ENCODE assay signal across 8 cellular contexts in genomic region chr17:7561589-7562207, GRCh38. TPM values are rescaled to one million over a fixed set of nuclear protein-coding genes. Genes with fewer than 3 reads are reported as not detected.
DNase-seq lines count a peak whose midpoint lies in the region; ATAC-seq lines count a peak whose summit lies in the region.

TSS of gene SENP3 (plus strand) at chr17:7561919. CDS start at chr17:7563077, 1,158 bp downstream.

- H3K27ac ChIP-seq in stomach smooth muscle (ENCODE audit: low read length): peak within 1 kb of the TSS; percentile 99

- H3K4me3 ChIP-seq in neuron (ENCODE audit: low read length) (peak within 1 kb of the TSS; percentile 83), stomach smooth muscle (ENCODE audit: low read length in 2 of 2) (peak within 1 kb of the TSS; percentile 83 to 88)

- H3K36me3 ChIP-seq in neuron (ENCODE audit: insufficient read depth, low read length): peaks cover 31% of the 10 kb centered on the region
- H3K36me3 ChIP-seq in stomach smooth muscle (ENCODE audit: control insufficient read depth in 2 of 2, insufficient read depth in 2 of 2, low read length in 2 of 2): peaks cover 15 to 18% of the 10 kb centered on the region in 2 donors

- peak; percentile 48 for ATAC-seq in GM21576 (IDR thresholded peaks at IDR 0.05; ENCODE audit: unreplicated experiment)

- H2AFZ ChIP-seq in neuron (ENCODE audit: low read depth, low read length): peak within 1 kb of the TSS; percentile 88

- H3K27me3 ChIP-seq in neuron (ENCODE audit: insufficient read depth, low read length) (no peaks in the 10 kb centered on the region), stomach smooth muscle (ENCODE audit: control insufficient read depth in 1 of 2, insufficient read depth in 2 of 2, low read length in 2 of 2) (no peaks in the 10 kb centered on the region)

- DNase-seq in DMS79 (lab: John Stamatoyannopoulos, UW) (peak; percentile 52), KG1 (lab: John Stamatoyannopoulos, UW) (peak; percentile 41), SK-N-DZ (ENCODE audit: low spot score) (peak; percentile 88), foreskin melanocyte (peak; percentile 80)
- DNase-seq in activated naive CD4-positive, alpha-beta T cell treated with Interleukin-2 at 50 U/mL for 16 hours: peak; percentile 92

- H3K9ac ChIP-seq in stomach smooth muscle (ENCODE audit: low read length in 2 of 2): peak within 1 kb of the TSS; percentile 89 to 90

- H3K4me1 ChIP-seq in neuron (ENCODE audit: insufficient read depth, low read length) (peaks cover 34% of the 10 kb centered on the region), stomach smooth muscle (ENCODE audit: control insufficient read depth, insufficient read depth, low read length) (peaks cover 72% of the 10 kb centered on the region)

- H3K9me3 ChIP-seq in neuron (ENCODE audit: low read length) (no peaks in the 10 kb centered on the region), stomach smooth muscle (ENCODE audit: control insufficient read depth in 2 of 2, low read length in 2 of 2) (no peaks in the 10 kb centered on the region)

RNA-seq across cellular contexts. Expression of gene SENP3, which starts in this region (rescaled TPM):
- polyA plus RNA-seq in SK-N-DZ (2014; cell fraction: cytosol; rRNA removed): 240 and 288 TPM in 2 replicates
- 144 and 185 TPM in 2 replicates for polyA plus RNA-seq in SK-N-DZ (2014; cell fraction: nucleus; rRNA removed)

Comparison
In these comparisons a context has a peak if more than half of its experiments do, and no peak if none do; other contexts are left out.
1. Peak in every context shown above with its lines: DNase-seq, ATAC-seq, H3K4me3 ChIP-seq and H3K27ac ChIP-seq.
2. DNase-seq: peak in every context shown above with its lines; median percentile 92 in activated naive CD4-positive, alpha-beta T cell treated with Interleukin-2 at 50 U/mL for 16 hours; 88 in SK-N-DZ; 80 in foreskin melanocyte; 52 in DMS79; 41 in KG1.